In the genomic region with DNA sequence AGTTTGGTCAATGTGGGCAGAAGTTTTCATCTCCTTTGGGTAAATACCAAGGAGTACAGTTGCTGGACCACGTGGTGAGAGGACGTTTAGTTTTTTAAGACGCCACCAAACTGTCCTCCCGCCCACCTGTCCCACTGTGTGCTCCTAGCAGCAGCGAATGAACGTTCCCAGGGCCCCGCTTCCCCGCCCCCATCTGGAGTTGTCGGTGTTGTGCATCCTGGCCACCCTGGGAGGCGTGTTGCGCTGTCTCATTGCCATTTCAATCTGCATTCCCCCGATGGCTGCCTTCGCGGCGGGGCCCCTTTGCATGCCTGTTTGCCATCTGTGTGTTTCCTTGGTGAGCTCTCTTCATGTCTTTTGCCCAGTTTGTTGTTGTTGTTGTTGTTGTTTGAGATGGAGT, we compare ENCODE assay signal across 23 cellular contexts.
"Had no signal": no experiment of that assay in that cellular context is flagged by ENCODE, and none has a peak within 500 bp of the region (broad histone marks: within the 10 kb centered on the region; RNA-seq: fewer than 3 reads in every experiment).

No MANE protein-coding gene starts in this region.

- H3K4me1 Mint-ChIP-seq: activated naive CD4-positive, alpha-beta T cell treated with anti-CD3 and anti-CD28 coated beads, Interleukin-2, amount 50 U/mL, for 24 hours had no signal

- H3K4me3 ChIP-seq: Peyer's patch, SJSA1 had no signal

- DNase-seq: activated B cell treated with CpG ODN at 0.5 μM for 24 hours; activated CD4-positive, alpha-beta T cell treated with anti-CD3 and anti-CD28 coated beads for 1 hour; activated CD4-positive, alpha-beta T cell treated with anti-CD3 and anti-CD28 coated beads, Interleukin-2, amount 50 U/mL, for 1 hour; activated CD8-positive, alpha-beta memory T cell treated with anti-CD3 and anti-CD28 coated beads, Interleukin-2, amount 50 U/mL, for 48 hours; activated CD8-positive, alpha-beta T cell treated with anti-CD3 and anti-CD28 coated beads, Interleukin-2, amount 10 ng/mL, durations not matched to agents 7 days and 5 days; activated T-cell treated with anti-CD3 and anti-CD28 coated beads, Interleukin-2, amount 50 U/mL, for 1 hour; aorta; central memory CD4-positive, alpha-beta T cell; Kasumi-1; NCI-H1048; NCI-H1930; NCI-H345; NCI-H510A; NCI-H526 treated with DMSO at 0.1 percent for 48 hours; NCI-H82; NK-92 treated with Interleukin-12 subunit alpha and Interleukin-12 subunit beta, amount 100 ng/mL, for 24 hours; OCI-M1; Peyer's patch; SHP77; SW 1271 had no signal

- ATAC-seq: activated CD8-positive, alpha-beta T cell treated with anti-CD3 and anti-CD28 coated beads, Interleukin-2, amount 10 ng/mL, durations not matched to agents 7 days and 5 days; SK-N-SH treated with all-trans-retinoic acid at 6 μM for 48 hours had no signal

- H3K9me3 ChIP-seq: Peyer's patch, SJSA1 had no signal

- H3K4me3 Mint-ChIP-seq: activated B cell treated with CpG ODN at 0.5 μM for 24 hours; activated CD8-positive, alpha-beta T cell treated with anti-CD3 and anti-CD28 coated beads, Interleukin-2, amount 10 ng/mL, durations not matched to agents 7 days and 5 days; activated naive CD4-positive, alpha-beta T cell treated with anti-CD3 and anti-CD28 coated beads, Interleukin-2, amount 50 U/mL, for 24 hours had no signal

- H3K9me3 Mint-ChIP-seq: activated B cell treated with CpG ODN at 0.5 μM for 24 hours; activated naive CD4-positive, alpha-beta T cell treated with anti-CD3 and anti-CD28 coated beads, Interleukin-2, amount 50 U/mL, for 24 hours had no signal

- H3K27ac Mint-ChIP-seq: activated B cell treated with CpG ODN at 0.5 μM for 24 hours; activated CD8-positive, alpha-beta T cell treated with anti-CD3 and anti-CD28 coated beads, Interleukin-2, amount 10 ng/mL, durations not matched to agents 7 days and 5 days; activated naive CD4-positive, alpha-beta T cell treated with anti-CD3 and anti-CD28 coated beads, Interleukin-2, amount 50 U/mL, for 24 hours had no signal

- H3K27ac ChIP-seq: Peyer's patch, SJSA1 had no signal

- H3K27me3 ChIP-seq: Peyer's patch, SJSA1 had no signal

- H3K27me3 Mint-ChIP-seq: activated B cell treated with CpG ODN at 0.5 μM for 24 hours; activated naive CD4-positive, alpha-beta T cell treated with anti-CD3 and anti-CD28 coated beads, Interleukin-2, amount 50 U/mL, for 24 hours had no signal
